Comparison of ENCODE assay signal across 15 cellular contexts in the genomic region with DNA sequence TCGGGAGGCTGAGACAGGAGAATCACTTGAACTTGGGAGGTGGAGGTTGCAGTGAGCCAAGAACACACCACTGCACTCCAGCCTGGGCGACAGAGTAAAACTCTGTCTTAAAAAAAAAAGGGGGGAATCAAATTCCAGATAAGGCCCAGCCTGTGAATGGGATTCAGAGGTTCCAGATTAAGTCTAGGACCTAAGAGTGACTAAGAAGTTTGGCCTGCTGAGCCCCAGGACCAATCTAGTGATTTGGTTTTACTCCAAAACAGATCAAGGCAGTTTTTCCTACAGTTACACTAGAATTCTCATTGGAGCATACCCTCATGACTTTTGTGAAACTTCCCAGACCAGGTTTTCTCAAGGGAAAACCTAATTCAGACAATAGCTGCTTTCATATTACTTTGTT. TPM values are rescaled to one million over a fixed set of nuclear protein-coding genes. Genes with fewer than 3 reads are reported as not detected.
DNase-seq lines count a peak whose midpoint lies in the region; ATAC-seq and TF ChIP-seq lines count a peak whose summit lies in the region.
"Had no signal": no experiment of that assay in that cellular context is flagged by ENCODE, and none has a peak within 500 bp of the region (broad histone marks: within the 10 kb centered on the region; RNA-seq: fewer than 3 reads in every experiment).

No MANE protein-coding gene starts in this region.

- H3K36me3 ChIP-seq in SK-N-MC (ENCODE audit: insufficient read depth, low read length) = peaks cover 47% of the 10 kb centered on the region

- DNase-seq in GM04503 (ENCODE audit: low read depth) (peak; percentile 11), SK-N-MC (ENCODE audit: low read depth, low spot score) (no peak), fibroblast of the aortic adventitia (ENCODE audit: low read depth) (peak; percentile 34), iPS-NIHi7 (ENCODE audit: extremely low spot score) (no peak), cortex of kidney (lab: John Stamatoyannopoulos, UW) (no peak)
- no peak for DNase-seq in stimulated activated CD4-positive, alpha-beta T cell treated with anti-CD3 and anti-CD28 coated beads, Interleukin-2, amount 100 ng/mL, for 48 hours
- DNase-seq: C1 segment of cervical spinal cord, COR-L47, GF-D8, NCI-H1417 treated with DMSO at 0.1 percent for 48 hours, NCI-H2029, NCI-H526 treated with DMSO at 0.1 percent for 48 hours, PC-9, T-cell had no signal

- H3K4me3 ChIP-seq in SK-N-MC (no peak overlapping the region), fibroblast of the aortic adventitia (ENCODE audit: low read depth, low read length) (no peak overlapping the region)
- H3K4me3 ChIP-seq: PC-9 had no signal

- no peaks in the 10 kb centered on the region for H3K9me3 ChIP-seq in SK-N-MC (ENCODE audit: low read depth, low read length)

- peak overlapping the region; percentile 73; the same call in 1 of the 2 replicates for H3K27ac ChIP-seq in SK-N-MC
- H3K27ac ChIP-seq: PC-9 had no signal

- no peak for ATAC-seq in HG03342 (IDR thresholded peaks at IDR 0.05; ENCODE audit: unreplicated experiment)
- ATAC-seq: T-cell had no signal

- no peak overlapping the region for H3K9ac ChIP-seq in SK-N-MC (ENCODE audit: insufficient read length)

- no peak for TF ChIP-seq CTCF in fibroblast of the aortic adventitia (IDR thresholded peaks at IDR 0.05; ENCODE audit: insufficient read depth, low read length)

RNA-seq across cellular contexts. Expression of gene EXOC5, which starts 22.8 kb away (rescaled TPM):
- total RNA-seq in fibroblast of the aortic adventitia (ENCODE audit: low replicate concordance) = 49.3 and 87.4 TPM in 2 replicates

RNA-seq across cellular contexts. Expression of gene AP5M1, which starts 22.8 kb away (rescaled TPM):
- 36.6 and 50.9 TPM in 2 replicates for total RNA-seq in fibroblast of the aortic adventitia (ENCODE audit: low replicate concordance)

Comparison
In these comparisons a context has a peak if more than half of its experiments do, and no peak if none do; other contexts are left out.
1. DNase-seq: peak in GM04503 (single experiment) and fibroblast of the aortic adventitia (single experiment); none in SK-N-MC (single experiment), iPS-NIHi7 (single experiment), stimulated activated CD4-positive, alpha-beta T cell treated with anti-CD3 and anti-CD28 coated beads, Interleukin-2, amount 100 ng/mL, for 48 hours (0 of 2) and cortex of kidney (single experiment).